In genomic region chrX:7147978-7148824, GRCh38 we compare ENCODE assay signal across 8 cellular contexts. TPM values are rescaled to one million over a fixed set of nuclear protein-coding genes. Genes with fewer than 3 reads are reported as not detected.
DNase-seq lines count a peak whose midpoint lies in the region; ATAC-seq, FAIRE-seq and TF ChIP-seq lines count a peak whose summit lies in the region.

PUDP (minus strand) TSS chrX:7148153; CDS start chrX:7148113, 40 bp downstream.

- no peaks in the 10 kb centered on the region for H3K27me3 ChIP-seq in adipocyte (replicated peaks; ENCODE audit: control insufficient read depth, insufficient read depth, low read length)
- H3K27me3 ChIP-seq in heart left ventricle: no peaks in the 10 kb centered on the region

- H3K9me3 ChIP-seq in adipocyte (ENCODE audit: control insufficient read depth, low read length): no peaks in the 10 kb centered on the region
- no peaks in the 10 kb centered on the region for H3K9me3 ChIP-seq in heart left ventricle

- H3K4me1 Mint-ChIP-seq in T-cell: peaks cover 14 to 45% (median 31%) of the 10 kb centered on the region in 3 donors
- H3K4me1 Mint-ChIP-seq in type B pancreatic cell (ENCODE audit: unreplicated experiment): peaks cover 29% of the 10 kb centered on the region

- ATAC-seq in HG02759 (IDR thresholded peaks at IDR 0.05; ENCODE audit: unreplicated experiment) (peak; percentile 80), T-cell (replicated peaks in 1 of 4) (peak; percentile 85 to 91 (median 86)), heart left ventricle (peak; percentile 95 to 97 (median 96))

- TF ChIP-seq POLR2A in GM12892 (IDR thresholded peaks at IDR 0.05; ENCODE audit: low read depth, low read length) (peak; percentile 86; the same call in 1 of the 2 replicates), heart left ventricle (IDR thresholded peaks at IDR 0.05) (peak in 1 of 2 donors; percentile 45)

- intact Hi-C loops in heart left ventricle (cut with DNase I) (no loop called here), posterior vena cava (cut with DNase I) (no loop called here)

- peak; percentile 100 for FAIRE-seq in GM12892 (lab: Jason Lieb, UNC)

- TF ChIP-seq CTCF in heart left ventricle (IDR thresholded peaks at IDR 0.05): peak in 7 of 12 donors; percentile 10 to 61 (median 41)
- TF ChIP-seq CTCF in type B pancreatic cell (conservative IDR thresholded peaks at IDR 0.05): peak; percentile 57

- H3K4me1 ChIP-seq in adipocyte (ENCODE audit: control insufficient read depth, insufficient read depth, low read length) (peaks cover 14% of the 10 kb centered on the region), heart left ventricle (peaks cover 0 to 24% (median 3%) of the 10 kb centered on the region in 12 donors)

- H3K27me3 Mint-ChIP-seq in T-cell (no peaks in the 10 kb centered on the region), type B pancreatic cell (no peaks in the 10 kb centered on the region)

- POLR2A ChIA-PET in T-cell (lab: Charles Lee): interaction anchor here (0.6 to 0.7 kb wide), 2 partner anchors 45 to 59 kb away, joined by 3 read pairs; no protein-coding TSS in a partner anchor

- H3K4me3 Mint-ChIP-seq in T-cell (peak within 1 kb of the TSS; percentile 86 to 91 (median 86)), type B pancreatic cell (peak within 1 kb of the TSS; percentile 95)

- H3K36me3 ChIP-seq in adipocyte (ENCODE audit: control insufficient read depth, insufficient read depth, low read length, severe bottlenecking): no peaks in the 10 kb centered on the region
- no peaks in the 10 kb centered on the region for H3K36me3 ChIP-seq in heart left ventricle

- peak within 1 kb of the TSS; percentile 95 for H3K9ac ChIP-seq in adipocyte (ENCODE audit: low read length)

- CTCF ChIA-PET in T-cell (lab: Charles Lee): no interaction called here

- 0 to 1% (median 0%) methylated on average over 23 to 76 of the region's 76 CpGs for WGBS in heart left ventricle, 4 donors

- H3K27ac ChIP-seq in heart left ventricle: peak within 1 kb of the TSS; percentile 79 to 95 (median 89)

- H3K36me3 Mint-ChIP-seq in T-cell: no peaks in the 10 kb centered on the region
- no peaks in the 10 kb centered on the region for H3K36me3 Mint-ChIP-seq in type B pancreatic cell

- H3K4me3 ChIP-seq in adipocyte (ENCODE audit: low read length) (peak within 1 kb of the TSS; percentile 89), heart left ventricle (peak within 1 kb of the TSS; percentile 60 to 97 (median 78))

- peak within 1 kb of the TSS; percentile 82 to 93 for H3K27ac Mint-ChIP-seq in T-cell
- H3K27ac Mint-ChIP-seq in type B pancreatic cell: peak within 1 kb of the TSS; percentile 89

- DNase-seq in GM12892 (ENCODE audit: insufficient read length) (peak; percentile 88), NCI-H1417 (lab: John Stamatoyannopoulos, UW) (peak; percentile 92 to 98 (median 98)), T-cell (peak; percentile 72 to 93 (median 84)), adipocyte (ENCODE audit: low read depth) (peak; percentile 97), heart left ventricle (peak; percentile 81 to 94 (median 92)), posterior vena cava (ENCODE audit: low spot score) (peak; percentile 97), type B pancreatic cell (ENCODE audit: extremely low spot score, unreplicated experiment) (peak; percentile 97)

- H3K9me3 Mint-ChIP-seq in T-cell (no peaks in the 10 kb centered on the region), type B pancreatic cell (peaks cover 3% of the 10 kb centered on the region)

RNA-seq across cellular contexts. Expression of gene PUDP, which starts in this region (rescaled TPM):
- polyA plus RNA-seq in GM12892 (2012; ENCODE audit: missing spikeins): 51.7 TPM
- total RNA-seq in T-cell: 10 to 100 TPM in 4 of 5 donors, 1 to 10 TPM in 1; 9.7 to 15.0 (median 10.1) TPM
- 10 to 100 TPM; 17.4 to 36.4 (median 26.3) TPM for total RNA-seq in heart left ventricle
- 10 to 100 TPM; 11.2 to 22.8 TPM for polyA plus RNA-seq in heart left ventricle
- total RNA-seq in posterior vena cava: 10 to 100 TPM; 11.8 to 13.1 TPM
- total RNA-seq in type B pancreatic cell (ENCODE audit: low replicate concordance): 63.6 and 75.9 TPM in 2 replicates

Comparison
In these comparisons a context has a peak if more than half of its experiments do, and no peak if none do; other contexts are left out.
1. Peak in every context shown above with its lines: DNase-seq, ATAC-seq, H3K4me3 ChIP-seq and H3K27ac ChIP-seq.